ENCODE assay signal across 12 cellular contexts in the genomic region with DNA sequence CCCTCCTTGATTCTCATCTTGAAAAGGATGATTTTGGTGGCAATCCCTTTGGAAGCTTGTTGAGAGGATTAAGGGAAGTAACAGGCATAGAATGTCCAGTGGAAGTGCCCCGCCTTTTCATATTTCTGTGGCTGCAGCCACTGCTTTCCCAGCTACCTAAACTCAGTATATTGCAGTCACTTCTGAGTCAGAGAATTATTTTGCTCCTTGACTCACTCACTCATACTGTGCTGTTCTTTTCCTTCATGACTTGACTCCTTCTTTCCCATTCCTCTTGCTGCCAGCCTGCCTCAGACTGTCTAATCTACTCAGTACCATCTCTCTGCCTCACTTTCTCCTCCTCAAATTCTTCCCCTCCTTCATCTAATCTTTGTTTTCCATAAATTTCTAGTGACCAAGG. TPM values are rescaled to one million over a fixed set of nuclear protein-coding genes. Genes with fewer than 3 reads are reported as not detected.
DNase-seq lines count a peak whose midpoint lies in the region; ATAC-seq and TF ChIP-seq lines count a peak whose summit lies in the region.
"Had no signal": no experiment of that assay in that cellular context is flagged by ENCODE, and none has a peak within 500 bp of the region (broad histone marks: within the 10 kb centered on the region; RNA-seq: fewer than 3 reads in every experiment).

No MANE protein-coding gene starts in this region.

- no peaks in the 10 kb centered on the region for H3K4me1 ChIP-seq in OCI-LY3 (ENCODE audit: low read length)
- peaks cover 8% of the 10 kb centered on the region for H3K4me1 ChIP-seq in SJCRH30

- TF ChIP-seq CTCF in OCI-LY3 (IDR thresholded peaks at IDR 0.05; ENCODE audit: low read depth, low read length) (no peak), coronary artery (IDR thresholded peaks at IDR 0.05) (no peak), omental fat pad (IDR thresholded peaks at IDR 0.05) (no peak)

- no peak overlapping the region for H2AFZ ChIP-seq in OCI-LY3 (ENCODE audit: low read depth, low read length)

- H3K27ac ChIP-seq in OCI-LY3 (ENCODE audit: low read length) (no peak overlapping the region), coronary artery (peak overlapping the region; percentile 44 to 59), SJCRH30 (no peak overlapping the region)

- no peaks in the 10 kb centered on the region for H3K79me2 ChIP-seq in OCI-LY3 (ENCODE audit: low read length)

- H3K4me2 ChIP-seq in OCI-LY3 (ENCODE audit: low read length): peak overlapping the region; percentile 28; the same call in 1 of the 2 replicates

- peak; percentile 83 for ATAC-seq in omental fat pad (ENCODE audit: low FRiP score)
- ATAC-seq in GM18505 (IDR thresholded peaks at IDR 0.05; ENCODE audit: unreplicated experiment): no peak
- no peak for ATAC-seq in HG03432 (IDR thresholded peaks at IDR 0.05; ENCODE audit: unreplicated experiment)
- no peak for ATAC-seq in GM21367 (IDR thresholded peaks at IDR 0.05; ENCODE audit: unreplicated experiment)

- H3K9me3 ChIP-seq in OCI-LY3 (ENCODE audit: insufficient read depth, low read length) (no peaks in the 10 kb centered on the region), SJCRH30 (replicated peaks) (no peaks in the 10 kb centered on the region; the same call in 1 of the 2 replicates)

- H3K36me3 ChIP-seq in OCI-LY3 (replicated peaks; ENCODE audit: low read depth, low read length): no peaks in the 10 kb centered on the region
- peaks cover 6% of the 10 kb centered on the region; the same call in 1 of the 2 replicates for H3K36me3 ChIP-seq in SJCRH30

- H3K9ac ChIP-seq in OCI-LY3 (ENCODE audit: low read length): no peak overlapping the region

- TF ChIP-seq POLR2A in GM18505 (IDR thresholded peaks at IDR 0.05; ENCODE audit: borderline replicate concordance, extremely low read depth, insufficient read depth, insufficient read length): no peak

- H4K20me1 ChIP-seq in OCI-LY3 (ENCODE audit: insufficient read depth, low read length): no peaks in the 10 kb centered on the region

- H3K4me3 ChIP-seq in OCI-LY3 (ENCODE audit: low read length) (no peak overlapping the region), coronary artery (no peak overlapping the region), SJCRH30 (no peak overlapping the region)

- DNase-seq in GM04504 (ENCODE audit: low read depth) (peak; percentile 43), coronary artery (ENCODE audit: low spot score) (no peak), omental fat pad (ENCODE audit: low spot score) (no peak), SJCRH30 (no peak)
- DNase-seq: activated naive CD4-positive, alpha-beta T cell treated with anti-CD3 and anti-CD28 coated beads for 36 hours; DMS 273 treated with DMSO at 0.1 percent for 48 hours; endodermal cell; NCI-H1105 treated with DMSO at 0.1 percent for 48 hours had no signal

- H3K27me3 ChIP-seq in OCI-LY3 (ENCODE audit: low read depth, low read length) (no peaks in the 10 kb centered on the region), SJCRH30 (no peaks in the 10 kb centered on the region)

RNA-seq across cellular contexts. Expression of a gene that starts 26.5 kb away (rescaled TPM):
- total RNA-seq in omental fat pad: 100 to 1,000 TPM in 2 of 4 donors, 10 to 100 TPM in 2; 60.4 to 186 (median 90.5) TPM
- total RNA-seq in SJCRH30 (2014; rRNA removed; shearing (Covaris generic)): 329 and 416 TPM in 2 replicates

Comparison
In these comparisons a context has a peak if more than half of its experiments do, and no peak if none do; other contexts are left out.
1. H3K27ac ChIP-seq: peak in coronary artery (2 of 2); none in OCI-LY3 (single experiment) and SJCRH30 (single experiment).